Comparison of ENCODE assay signal across 15 cellular contexts in the genomic region with DNA sequence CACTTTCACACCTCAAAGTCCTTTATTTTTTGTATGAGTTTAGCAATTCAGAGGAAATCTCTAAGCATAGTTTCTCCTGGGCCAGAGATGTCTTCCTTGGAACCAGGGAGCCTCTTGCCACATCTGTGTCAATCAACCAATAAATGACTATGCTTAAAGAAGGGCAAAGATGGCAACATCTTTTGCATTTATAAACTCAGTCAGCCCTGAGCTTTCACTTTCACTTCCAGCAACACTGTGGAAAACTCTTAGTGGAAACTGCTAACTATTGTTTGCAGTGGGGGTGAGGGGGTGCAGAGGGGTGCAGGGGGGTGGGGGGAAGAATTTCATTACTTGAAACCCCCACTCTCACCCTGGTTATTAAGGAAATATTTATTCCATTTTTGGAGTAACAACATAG. TPM values are rescaled to one million over a fixed set of nuclear protein-coding genes. Genes with fewer than 3 reads are reported as not detected.
A peak's percentile ranks its signal among the peaks of the same experiment; 100 is the strongest.
DNase-seq lines count a peak whose midpoint lies in the region; ATAC-seq and TF ChIP-seq lines count a peak whose summit lies in the region.
"Had no signal": no experiment of that assay in that cellular context is flagged by ENCODE, and none has a peak within 500 bp of the region (broad histone marks: within the 10 kb centered on the region; RNA-seq: fewer than 3 reads in every experiment).

No MANE protein-coding gene starts in this region.

- peak overlapping the region; percentile 33 for H3K4me2 ChIP-seq in MM.1S (ENCODE audit: low read depth, low read length)

- H3F3A ChIP-seq in MM.1S (ENCODE audit: insufficient read depth, low read length) = peaks cover 18% of the 10 kb centered on the region; the same call in 1 of the 2 replicates

- ATAC-seq in naive thymus-derived CD8-positive, alpha-beta T cell = no peak
- no peak for ATAC-seq in HG03439 (IDR thresholded peaks at IDR 0.05; ENCODE audit: unreplicated experiment)
- ATAC-seq: PC-3 had no signal

- TF ChIP-seq CTCF in MM.1S (IDR thresholded peaks at IDR 0.05; ENCODE audit: low read length) (no peak), prostate gland (IDR thresholded peaks at IDR 0.05) (no peak)

- peaks cover 40% of the 10 kb centered on the region for H3K4me1 Mint-ChIP-seq in activated T-cell treated with anti-CD3 and anti-CD28 coated beads, Interleukin-2, amount 50 U/mL, for 24 hours (ENCODE audit: low read depth)
- H3K4me1 Mint-ChIP-seq in naive thymus-derived CD8-positive, alpha-beta T cell = peaks cover 13 to 43% (median 39%) of the 10 kb centered on the region in 4 donors

- peaks cover 6% of the 10 kb centered on the region; the same call in 1 of the 2 replicates for H3K79me2 ChIP-seq in MM.1S (ENCODE audit: low read length)
- H3K79me2 ChIP-seq: parathyroid adenoma had no signal

- TF ChIP-seq POLR2A in prostate gland (IDR thresholded peaks at IDR 0.05) = no peak

- H3K9me3 ChIP-seq in MM.1S (replicated peaks; ENCODE audit: insufficient read depth, low read length) = no peaks in the 10 kb centered on the region
- H3K9me3 ChIP-seq in adipocyte (ENCODE audit: control insufficient read depth, low read length) = no peaks in the 10 kb centered on the region
- no peaks in the 10 kb centered on the region for H3K9me3 ChIP-seq in prostate gland
- H3K9me3 ChIP-seq: adrenal gland, esophagus squamous epithelium had no signal

- peaks cover 10% of the 10 kb centered on the region for H3K27me3 Mint-ChIP-seq in activated T-cell treated with anti-CD3 and anti-CD28 coated beads, Interleukin-2, amount 50 U/mL, for 24 hours
- peaks cover 0 to 15% (median 0%) of the 10 kb centered on the region in 5 donors for H3K27me3 Mint-ChIP-seq in naive thymus-derived CD8-positive, alpha-beta T cell

- no peaks in the 10 kb centered on the region for H3K27me3 ChIP-seq in MM.1S (replicated peaks; ENCODE audit: insufficient read depth, low read length)
- no peaks in the 10 kb centered on the region for H3K27me3 ChIP-seq in adipocyte (replicated peaks; ENCODE audit: control insufficient read depth, insufficient read depth, low read length)
- no peaks in the 10 kb centered on the region for H3K27me3 ChIP-seq in prostate gland (replicated peaks; ENCODE audit: insufficient read depth)
- H3K27me3 ChIP-seq: adrenal gland had no signal

- peak overlapping the region; percentile 51; the same call in 1 of the 2 replicates for H2AFZ ChIP-seq in MM.1S (ENCODE audit: low read length)
- H2AFZ ChIP-seq: parathyroid adenoma had no signal

- intact Hi-C loops in prostate gland (cut with DNase I) = no loop called here

- H4K20me1 ChIP-seq in MM.1S (ENCODE audit: insufficient read depth, low read length) = no peaks in the 10 kb centered on the region

- H3K4me1 ChIP-seq in MM.1S (ENCODE audit: low read length) (peaks cover 21% of the 10 kb centered on the region), adipocyte (ENCODE audit: control insufficient read depth, insufficient read depth, low read length) (peaks cover 16% of the 10 kb centered on the region), prostate gland (replicated peaks) (no peaks in the 10 kb centered on the region)
- H3K4me1 ChIP-seq: parathyroid adenoma had no signal

- no peaks in the 10 kb centered on the region for H3K36me3 Mint-ChIP-seq in activated T-cell treated with anti-CD3 and anti-CD28 coated beads, Interleukin-2, amount 50 U/mL, for 24 hours (ENCODE audit: low read depth)
- peaks cover 0 to 10% (median 0%) of the 10 kb centered on the region in 3 donors for H3K36me3 Mint-ChIP-seq in naive thymus-derived CD8-positive, alpha-beta T cell

- H3K4me3 Mint-ChIP-seq in activated T-cell treated with anti-CD3 and anti-CD28 coated beads, Interleukin-2, amount 50 U/mL, for 24 hours = peak overlapping the region; percentile 17
- H3K4me3 Mint-ChIP-seq in naive thymus-derived CD8-positive, alpha-beta T cell = peak overlapping the region; percentile 20 to 77 (median 47)

- H3K27ac Mint-ChIP-seq in activated T-cell treated with anti-CD3 and anti-CD28 coated beads, Interleukin-2, amount 50 U/mL, for 24 hours = no peak overlapping the region
- H3K27ac Mint-ChIP-seq in naive thymus-derived CD8-positive, alpha-beta T cell = peak overlapping the region in 9 of 10 donors; percentile 31 to 88 (median 63)

- in situ Hi-C loops in KBM-7 (cut with MboI; ENCODE audit: low pct_unique_long_range_greater_than_20kb, low sequenced_read_pairs) = no loop called here

- H3K36me3 ChIP-seq in MM.1S (replicated peaks; ENCODE audit: insufficient read depth, low read length) = no peaks in the 10 kb centered on the region
- no peaks in the 10 kb centered on the region for H3K36me3 ChIP-seq in adipocyte (ENCODE audit: control insufficient read depth, insufficient read depth, low read length, severe bottlenecking)
- no peaks in the 10 kb centered on the region for H3K36me3 ChIP-seq in prostate gland
- H3K36me3 ChIP-seq: adrenal gland, esophagus squamous epithelium had no signal

- POLR2A ChIA-PET in naive thymus-derived CD8-positive, alpha-beta T cell (lab: Charles Lee) = interaction anchor here (0.9 kb wide), 1 partner anchor 251 kb away, joined by 4 read pairs; a partner anchor contains a TSS

- H3K9ac ChIP-seq in MM.1S (ENCODE audit: low read length) = no peak overlapping the region
- no peak overlapping the region for H3K9ac ChIP-seq in adipocyte (ENCODE audit: low read length)
- H3K9ac ChIP-seq: parathyroid adenoma had no signal

- H3K27ac ChIP-seq in MM.1S (ENCODE audit: low read length) (no peak overlapping the region), prostate gland (no peak overlapping the region)
- H3K27ac ChIP-seq: adrenal gland, esophagus squamous epithelium, parathyroid adenoma had no signal

- H3K9me2 ChIP-seq in MM.1S (replicated peaks; ENCODE audit: insufficient read depth, low read length) = no peaks in the 10 kb centered on the region

- DNase-seq in activated T-cell treated with anti-CD3 and anti-CD28 coated beads, Interleukin-2, amount 50 U/mL, for 24 hours = no peak
- no peak for DNase-seq in activated T-cell treated with anti-CD3 and anti-CD28 coated beads, Interleukin-2, amount 50 U/mL, for 48 hours
- DNase-seq in MM.1S = peak; percentile 61
- peak; percentile 36 for DNase-seq in adipocyte (ENCODE audit: low read depth)
- DNase-seq in naive thymus-derived CD8-positive, alpha-beta T cell = peak in 3 of 10 donors; percentile 19 to 23 (median 22)
- DNase-seq in KBM-7 = no peak
- no peak for DNase-seq in prostate gland (ENCODE audit: low spot score)
- DNase-seq: activated CD4-positive, alpha-beta T cell treated with anti-CD3 and anti-CD28 coated beads for 48 hours; adrenal gland; esophagus squamous epithelium; Kasumi-1; PC-3; stimulated activated CD4-positive, alpha-beta T cell treated with anti-CD3 and anti-CD28 coated beads, Interleukin-15, amount 100 ng/mL, for 24 hours had no signal

- H3K9me3 Mint-ChIP-seq in activated T-cell treated with anti-CD3 and anti-CD28 coated beads, Interleukin-2, amount 50 U/mL, for 24 hours = peaks cover 5% of the 10 kb centered on the region
- H3K9me3 Mint-ChIP-seq in naive thymus-derived CD8-positive, alpha-beta T cell = peaks cover 0 to 9% (median 0%) of the 10 kb centered on the region in 9 donors

- peak overlapping the region; percentile 22; the same call in 1 of the 2 replicates for H3K4me3 ChIP-seq in MM.1S (ENCODE audit: low read length)
- no peak overlapping the region for H3K4me3 ChIP-seq in adipocyte (ENCODE audit: low read length)
- no peak overlapping the region for H3K4me3 ChIP-seq in prostate gland
- H3K4me3 ChIP-seq: adrenal gland, esophagus squamous epithelium had no signal

RNA-seq across cellular contexts. Expression of a gene that starts 3.4 kb away (rescaled TPM):
- total RNA-seq in naive thymus-derived CD8-positive, alpha-beta T cell = 1 to 10 TPM; 3.3 to 4.7 TPM
- polyA plus RNA-seq in naive thymus-derived CD8-positive, alpha-beta T cell = 1 to 10 TPM in 2 of 3 donors, under 1 TPM in 1; 0.67 to 1.9 (median 1.4) TPM
- 1 to 10 TPM in 1 of 2 donors, under 1 TPM in 1; 0.09 to 2.0 TPM for total RNA-seq in prostate gland

Comparison
In these comparisons a context has a peak if more than half of its experiments do, and no peak if none do; other contexts are left out.
1. DNase-seq: peak in MM.1S (single experiment) and adipocyte (single experiment); none in activated T-cell treated with anti-CD3 and anti-CD28 coated beads, Interleukin-2, amount 50 U/mL, for 24 hours (single experiment), activated T-cell treated with anti-CD3 and anti-CD28 coated beads, Interleukin-2, amount 50 U/mL, for 48 hours (0 of 2), KBM-7 (single experiment) and prostate gland (single experiment).